In genomic region chr7:107079212-107079940, GRCh38 we compare ENCODE assay signal across 1 cellular context.
TF ChIP-seq lines count a peak whose summit lies in the region.

No MANE protein-coding gene starts in this region.

TF ChIP-seq in HepG2, 621 proteins besides CTCF, POLR2A, EP300 and RAD21 (continued from another document):
- TF ChIP-seq CSRNP1 (CRISPR knock-in tag; IDR thresholded peaks at IDR 0.05) (no peak), ARNT (IDR thresholded peaks at IDR 0.05) (no peak), ZBTB3 (CRISPR knock-in tag; IDR thresholded peaks at IDR 0.05; ENCODE audit: borderline replicate concordance, low read depth) (no peak), ATF4 (CRISPR knock-in tag; IDR thresholded peaks at IDR 0.05) (no peak), SCMH1 (CRISPR knock-in tag; IDR thresholded peaks at IDR 0.05; ENCODE audit: borderline replicate concordance) (no peak), ZKSCAN8 (CRISPR knock-in tag; IDR thresholded peaks at IDR 0.05; ENCODE audit: borderline replicate concordance) (no peak), NONO (IDR thresholded peaks at IDR 0.05) (no peak), NONO (CRISPR knock-in tag; conservative IDR thresholded peaks at IDR 0.05) (no peak), ATRX (CRISPR knock-in tag; IDR thresholded peaks at IDR 0.05; ENCODE audit: borderline replicate concordance) (no peak), ZEB1 (IDR thresholded peaks at IDR 0.05; ENCODE audit: insufficient replicate concordance, low read depth) (no peak), ZNF672 (CRISPR knock-in tag; IDR thresholded peaks at IDR 0.05) (no peak), MAFF (IDR thresholded peaks at IDR 0.05; ENCODE audit: low read depth, low read length) (peak; percentile 85), MAFK (conservative IDR thresholded peaks at IDR 0.05 in 1 of 2, IDR thresholded peaks at IDR 0.05 in 1 of 2; ENCODE audit: low read length in 2 of 2) (peak; percentile 87), HNF4A (CRISPR knock-in tag; IDR thresholded peaks at IDR 0.05) (no peak)
